In genomic region chr12:109209082-109209481, GRCh38 we compare ENCODE assay signal across 1 cellular context.
TF ChIP-seq lines count a peak whose summit lies in the region.

No MANE protein-coding gene starts in this region.

TF ChIP-seq in HepG2, 621 proteins besides CTCF, POLR2A, EP300 and RAD21:
- TF ChIP-seq USF2 (IDR thresholded peaks at IDR 0.05; ENCODE audit: low read depth, low read length) (no peak), USF2 (CRISPR knock-in tag; IDR thresholded peaks at IDR 0.05; ENCODE audit: borderline replicate concordance) (no peak), RBAK (CRISPR knock-in tag; IDR thresholded peaks at IDR 0.05) (no peak), GATAD2A (CRISPR knock-in tag; IDR thresholded peaks at IDR 0.05) (no peak), HMG20A (CRISPR knock-in tag; IDR thresholded peaks at IDR 0.05; ENCODE audit: borderline replicate concordance) (no peak), SNAPC5 (CRISPR knock-in tag; IDR thresholded peaks at IDR 0.05; ENCODE audit: borderline replicate concordance) (no peak), CC2D1A (CRISPR knock-in tag; IDR thresholded peaks at IDR 0.05) (no peak), NFYC (CRISPR knock-in tag; IDR thresholded peaks at IDR 0.05) (no peak), JDP2 (CRISPR knock-in tag; IDR thresholded peaks at IDR 0.05; ENCODE audit: borderline replicate concordance) (no peak), MTA1 (CRISPR knock-in tag; IDR thresholded peaks at IDR 0.05; ENCODE audit: borderline replicate concordance) (no peak), NR2F1 (CRISPR knock-in tag; IDR thresholded peaks at IDR 0.05) (no peak), HMGA1 (CRISPR knock-in tag; conservative IDR thresholded peaks at IDR 0.05) (no peak), ZNF768 (CRISPR knock-in tag; IDR thresholded peaks at IDR 0.05) (no peak)
